ENCODE assay signal across 26 cellular contexts in genomic region chr11:26287067-26287518, GRCh38. TPM values are rescaled to one million over a fixed set of nuclear protein-coding genes. Genes with fewer than 3 reads are reported as not detected.
DNase-seq lines count a peak whose midpoint lies in the region; FAIRE-seq and TF ChIP-seq lines count a peak whose summit lies in the region.
"Had no signal": no experiment of that assay in that cellular context is flagged by ENCODE, and none has a peak within 500 bp of the region (broad histone marks: within the 10 kb centered on the region; RNA-seq: fewer than 3 reads in every experiment).

No MANE protein-coding gene starts in this region.

- dilution Hi-C loops in endothelial cell of umbilical vein (cut with MboI; ENCODE audit: extremely low pct_ligation_motif_present, low sequenced_read_pairs) = no loop called here

- no peak for FAIRE-seq in endothelial cell of umbilical vein (lab: Jason Lieb, UNC)
- FAIRE-seq: colon had no signal

- intact Hi-C loops in OCI-LY7 (cut with micrococcal nuclease; ENCODE audit: unreplicated experiment) (loop anchor here (5.0 to 10.0 kb wide), 2 partner anchors 365 to 1208 kb away; no protein-coding TSS in a partner anchor), endothelial cell of umbilical vein (cut with micrococcal nuclease) (no loop called here)

- no peaks in the 10 kb centered on the region for H3K9me2 ChIP-seq in OCI-LY7 (ENCODE audit: insufficient read depth, low read length)

- H3K9me1 ChIP-seq in endothelial cell of umbilical vein (replicated peaks; ENCODE audit: control insufficient read depth, extremely low read depth, insufficient read depth, low read length) = no peaks in the 10 kb centered on the region

- H3K36me3 ChIP-seq in OCI-LY7 (ENCODE audit: insufficient read depth, low read length) (no peaks in the 10 kb centered on the region), endothelial cell of umbilical vein (ENCODE audit: control insufficient read depth in 2 of 2, extremely low read depth in 1 of 2, insufficient read depth in 2 of 2, low read length in 2 of 2) (no peaks in the 10 kb centered on the region), mesodermal cell (ENCODE audit: control insufficient read depth, insufficient read depth, low read length) (no peaks in the 10 kb centered on the region)
- H3K36me3 ChIP-seq: gastroesophageal sphincter, left lung, right atrium auricular region had no signal

- H3K4me1 ChIP-seq in OCI-LY7 (ENCODE audit: insufficient read depth, low read length, poor library complexity, severe bottlenecking) (peaks cover 5% of the 10 kb centered on the region), endothelial cell of umbilical vein (ENCODE audit: control insufficient read depth, extremely low read depth, insufficient read depth, low read length) (peaks cover 7% of the 10 kb centered on the region), mesodermal cell (ENCODE audit: control insufficient read depth, insufficient read depth, low read length, poor library complexity, severe bottlenecking) (peaks cover 3% of the 10 kb centered on the region)
- H3K4me1 ChIP-seq: gastroesophageal sphincter, left lung, right atrium auricular region had no signal

- WGBS in mesodermal cell (ENCODE audit: insufficient coverage in 2 of 2), 2 experiments = 100% methylated on average over 1 of the region's 5 CpGs; no CpG with 5 or more reads in 1 of the 2 experiments

- no peaks in the 10 kb centered on the region for H3K27me3 ChIP-seq in endothelial cell of umbilical vein (ENCODE audit: control insufficient read depth in 2 of 2, insufficient read depth in 2 of 2, low read length in 2 of 2)
- H3K27me3 ChIP-seq: gastroesophageal sphincter, right atrium auricular region had no signal

- no peak overlapping the region for H3K9ac ChIP-seq in endothelial cell of umbilical vein (replicated peaks; ENCODE audit: extremely low read depth, insufficient read depth, low read length)

- CTCF ChIA-PET in OCI-LY7 (lab: Charles Lee; ENCODE audit: unreplicated experiment) (interaction anchor here (0.6 kb wide), 1 partner anchor 1045 kb away, joined by 3 read pairs; no protein-coding TSS in a partner anchor), endothelial cell of umbilical vein (lab: Charles Lee) (interaction anchor here (0.7 to 2.2 kb wide), 11 partner anchors 8 to 1209 kb away, joined by 3 to 50 read pairs (median 4); partner anchors contain the start of gene ANO3)

- H3K9me3 ChIP-seq in OCI-LY7 (ENCODE audit: low read length) (no peaks in the 10 kb centered on the region), endothelial cell of umbilical vein (replicated peaks; ENCODE audit: control insufficient read depth, insufficient read depth, low read length) (no peaks in the 10 kb centered on the region), mesodermal cell (ENCODE audit: control insufficient read depth, low read length) (no peaks in the 10 kb centered on the region)
- H3K9me3 ChIP-seq: gastroesophageal sphincter, left lung, mucosa of descending colon, right atrium auricular region had no signal

- H3K4me3 ChIP-seq in OCI-LY7 (ENCODE audit: low read depth, low read length, poor library complexity, severe bottlenecking) (no peak overlapping the region), endothelial cell of umbilical vein (replicated peaks in 1 of 3; ENCODE audit: insufficient read depth in 1 of 3, low read depth in 1 of 3, low read length in 3 of 3) (no peak overlapping the region), mesodermal cell (ENCODE audit: extremely low read depth, insufficient read depth, low read length, poor library complexity, severe bottlenecking) (no peak overlapping the region)
- H3K4me3 ChIP-seq: gastroesophageal sphincter, left lung, mucosa of descending colon, right atrium auricular region had no signal

- DNase-seq in EL = peak; percentile 10
- DNase-seq in OCI-LY7 (ENCODE audit: low spot score) = no peak
- DNase-seq in endothelial cell of umbilical vein (ENCODE audit: low read depth, low spot score) = no peak
- no peak for DNase-seq in COLO829 (ENCODE audit: low spot score)
- DNase-seq in NCI-H226 = no peak
- no peak for DNase-seq in NCI-H446 treated with DMSO at 0.1 percent for 48 hours (lab: John Stamatoyannopoulos, UW)
- no peak for DNase-seq in SKM-1 (lab: John Stamatoyannopoulos, UW; ENCODE audit: unreplicated experiment)
- DNase-seq: activated CD4-positive, alpha-beta T cell treated with anti-CD3 and anti-CD28 coated beads for 48 hours; activated T-cell treated with anti-CD3 and anti-CD28 coated beads, Interleukin-2, amount 50 U/mL, for 24 hours; effector CD4-positive, alpha-beta T cell; erythroblast; GDM1; left lung; MM.1S; NCI-H1436; NCI-H774; stimulated activated CD4-positive, alpha-beta T cell treated with anti-CD3 and anti-CD28 coated beads, Interleukin-2, amount 100 ng/mL, for 48 hours; substantia nigra had no signal

- H3K79me2 ChIP-seq in OCI-LY7 (ENCODE audit: insufficient read depth, low read depth, low read length) (no peaks in the 10 kb centered on the region), endothelial cell of umbilical vein (ENCODE audit: control insufficient read depth, insufficient read depth, low read length) (no peaks in the 10 kb centered on the region)

- POLR2A ChIA-PET in OCI-LY7 (lab: Charles Lee) = interaction anchor here (0.6 kb wide), 1 partner anchor 14 kb away, joined by 8 read pairs; no protein-coding TSS in a partner anchor
- POLR2A ChIA-PET in endothelial cell of umbilical vein (lab: Charles Lee) = no interaction called here

- no TSS peak for BruUV-seq in OCI-LY7 (replicated peaks; lab: Mats Ljungman, UMichigan)
- BruUV-seq in endothelial cell of umbilical vein (replicated peaks; lab: Mats Ljungman, UMichigan) = no TSS peak

- H3K4me2 ChIP-seq in OCI-LY7 (ENCODE audit: low read length) (no peak overlapping the region), endothelial cell of umbilical vein (ENCODE audit: insufficient read depth, low read length) (no peak overlapping the region)

- H3K27ac ChIP-seq in OCI-LY7 (ENCODE audit: low read depth, low read length, poor library complexity, severe bottlenecking) = no peak overlapping the region
- no peak overlapping the region for H3K27ac ChIP-seq in endothelial cell of umbilical vein (ENCODE audit: insufficient read depth, low read depth, low read length)
- H3K27ac ChIP-seq in mesodermal cell (ENCODE audit: low read depth, low read length, severe bottlenecking) = peak overlapping the region; percentile 77
- H3K27ac ChIP-seq: gastroesophageal sphincter, left lung, right atrium auricular region had no signal

- H2AFZ ChIP-seq in OCI-LY7 (ENCODE audit: low read length) (peak overlapping the region; percentile 40; the same call in 1 of the 2 replicates), endothelial cell of umbilical vein (ENCODE audit: low read depth, low read length) (peak overlapping the region; percentile 85)

- no peak for TF ChIP-seq CTCF in OCI-LY7 (conservative IDR thresholded peaks at IDR 0.05; ENCODE audit: low read length)
- no peak for TF ChIP-seq CTCF in endothelial cell of umbilical vein (IDR thresholded peaks at IDR 0.05; ENCODE audit: extremely low read depth in 1 of 2, insufficient read depth in 1 of 2, low read depth in 1 of 2, low read length in 2 of 2)

- no peaks in the 10 kb centered on the region for H4K20me1 ChIP-seq in OCI-LY7 (ENCODE audit: insufficient read depth, low read length)
- H4K20me1 ChIP-seq in endothelial cell of umbilical vein (replicated peaks; ENCODE audit: control insufficient read depth, extremely low read depth, insufficient read depth, low read length) = no peaks in the 10 kb centered on the region

- no peak for TF ChIP-seq POLR2A in endothelial cell of umbilical vein (IDR thresholded peaks at IDR 0.05; ENCODE audit: low read depth, low read length)

TF ChIP-seq in endothelial cell of umbilical vein, 7 proteins besides CTCF, POLR2A, EP300 and RAD21:
- TF ChIP-seq JUN (IDR thresholded peaks at IDR 0.05; ENCODE audit: borderline replicate concordance, insufficient read depth, insufficient read length, low read depth) = no peak
- no peak for TF ChIP-seq GATA2 (IDR thresholded peaks at IDR 0.05; ENCODE audit: insufficient read depth, insufficient read length, low read depth, low read length)
- TF ChIP-seq MYC (IDR thresholded peaks at IDR 0.05; ENCODE audit: low read depth, low read length) = no peak
- no peak for TF ChIP-seq MAX (IDR thresholded peaks at IDR 0.05; ENCODE audit: insufficient read depth, insufficient read length)
- no peak for TF ChIP-seq EZH2 (IDR thresholded peaks at IDR 0.05; ENCODE audit: borderline replicate concordance, low read depth, low read length, severe bottlenecking)
- TF ChIP-seq FOS (IDR thresholded peaks at IDR 0.05; ENCODE audit: borderline replicate concordance, insufficient read depth, low read length) = no peak
- no peak for TF ChIP-seq POLR2AphosphoS5 (IDR thresholded peaks at IDR 0.05; ENCODE audit: insufficient read depth, low read depth, low read length)

RNA-seq across cellular contexts. Expression of gene ANO3, which starts 44.8 kb away (rescaled TPM):
- 0.03 TPM in 1 of 2 replicates, not detected in the other for total RNA-seq in OCI-LY7 (2014; rRNA removed; shearing (Covaris generic))
- total RNA-seq in OCI-LY7 (2022) = not detected in 2 replicates
- total RNA-seq in endothelial cell of umbilical vein = not detected in 2 replicates
- polyA plus RNA-seq in endothelial cell of umbilical vein = not detected in 2 replicates
- polyA plus RNA-seq in endothelial cell of umbilical vein (2011; cell fraction: cytosol; rRNA removed) = not detected in 2 replicates
- polyA plus RNA-seq in endothelial cell of umbilical vein (2011; cell fraction: nucleus; rRNA removed) = not detected in 2 replicates
- polyA plus RNA-seq in endothelial cell of umbilical vein (2012) = not detected in 2 replicates
- not detected in 2 replicates for polyA minus RNA-seq in endothelial cell of umbilical vein
- not detected for polyA minus RNA-seq in endothelial cell of umbilical vein (2011; cell fraction: cytosol; rRNA and poly(A)+ RNA removed)
- not detected in 2 replicates for polyA minus RNA-seq in endothelial cell of umbilical vein (2011; cell fraction: nucleus; rRNA and poly(A)+ RNA removed)
- polyA plus RNA-seq in mesodermal cell (2013, experiment 1 of 2) = 0.48 TPM
- polyA plus RNA-seq in mesodermal cell (2013, experiment 2 of 2) = 0.46 TPM
- total RNA-seq: A673; HT1080; natural killer cell treated with Interleukin-12 subunit alpha and Interleukin-12 subunit beta and Interleukin-15 and Interleukin-18, amount 100 ng/mL, for 72 hours had no signal
